Comparison of ENCODE assay signal across 25 cellular contexts in the genomic region with DNA sequence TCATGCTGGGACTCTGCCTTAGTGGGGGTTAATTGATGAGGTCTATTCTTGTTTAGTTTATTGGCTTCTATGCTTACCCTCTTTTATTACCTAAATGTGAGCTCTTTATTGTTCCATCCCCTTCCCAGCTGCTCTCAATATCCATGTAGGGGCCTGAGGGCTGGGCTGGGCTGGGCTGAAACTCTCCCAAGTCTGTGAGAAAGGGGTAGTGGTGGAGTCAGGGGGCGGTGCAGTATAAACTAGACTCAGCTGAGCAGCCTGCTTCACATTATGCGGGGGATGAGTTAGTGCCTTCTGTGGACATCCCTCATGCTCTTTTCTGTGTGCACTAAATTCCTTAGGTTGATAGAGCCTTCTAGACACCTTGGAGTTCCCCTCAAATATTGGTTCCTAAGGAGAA.
A peak's percentile ranks its signal among the peaks of the same experiment; 100 is the strongest.
DNase-seq lines count a peak whose midpoint lies in the region; TF ChIP-seq lines count a peak whose summit lies in the region.
"Had no signal": no experiment of that assay in that cellular context is flagged by ENCODE, and none has a peak within 500 bp of the region (broad histone marks: within the 10 kb centered on the region; RNA-seq: fewer than 3 reads in every experiment).

No MANE protein-coding gene starts in this region.

- no peaks in the 10 kb centered on the region for H3F3A ChIP-seq in OCI-LY1 (ENCODE audit: insufficient read depth, low read length)

- no peaks in the 10 kb centered on the region for H3K9me3 Mint-ChIP-seq in activated naive CD8-positive, alpha-beta T cell treated with anti-CD3 and anti-CD28 coated beads for 36 hours
- H3K9me3 Mint-ChIP-seq: CD4-positive, CD25-positive, alpha-beta regulatory T cell; H9; HFFc6 had no signal

- H4K20me1 ChIP-seq in OCI-LY1 (ENCODE audit: insufficient read depth, low read length), result no peaks in the 10 kb centered on the region
- H4K20me1 ChIP-seq: BLaER1 had no signal

- H3K4me1 ChIP-seq in OCI-LY1 (ENCODE audit: insufficient read depth, low read length, severe bottlenecking) (peaks cover 68% of the 10 kb centered on the region), trophoblast cell (ENCODE audit: control insufficient read depth in 1 of 2, insufficient read depth in 2 of 2, low read length in 2 of 2) (no peaks in the 10 kb centered on the region)
- H3K4me1 ChIP-seq: BLaER1 had no signal

- TF ChIP-seq CTCF in HFF-Myc (IDR thresholded peaks at IDR 0.05; ENCODE audit: low read depth, low read length, missing control alignments), result no peak
- TF ChIP-seq CTCF in OCI-LY1 (IDR thresholded peaks at IDR 0.05; ENCODE audit: low read length), result no peak

- H3K4me3 Mint-ChIP-seq in activated naive CD8-positive, alpha-beta T cell treated with anti-CD3 and anti-CD28 coated beads for 36 hours, result no peak overlapping the region
- H3K4me3 Mint-ChIP-seq: H9, HFFc6 had no signal

- H3K4me2 ChIP-seq in OCI-LY1 (ENCODE audit: low read length) (no peak overlapping the region), trophoblast cell (ENCODE audit: low read length) (no peak overlapping the region)
- H3K4me2 ChIP-seq: BLaER1 had no signal

- no peak overlapping the region for H3K27ac Mint-ChIP-seq in activated naive CD8-positive, alpha-beta T cell treated with anti-CD3 and anti-CD28 coated beads for 36 hours
- H3K27ac Mint-ChIP-seq: CD4-positive, CD25-positive, alpha-beta regulatory T cell; HFFc6 had no signal

- no peaks in the 10 kb centered on the region for H3K79me1 ChIP-seq in trophoblast cell (ENCODE audit: low read length)

- H3K36me3 Mint-ChIP-seq in activated naive CD8-positive, alpha-beta T cell treated with anti-CD3 and anti-CD28 coated beads for 36 hours, result peaks cover 3% of the 10 kb centered on the region
- H3K36me3 Mint-ChIP-seq: CD4-positive, CD25-positive, alpha-beta regulatory T cell had no signal

- H2BK5ac ChIP-seq in trophoblast cell (ENCODE audit: low read depth, low read length, poor library complexity), result no peak overlapping the region

- no peak overlapping the region for H3K23ac ChIP-seq in trophoblast cell (ENCODE audit: low read length)

- H3K9me3 ChIP-seq in OCI-LY1 (ENCODE audit: low read length), result no peaks in the 10 kb centered on the region
- H3K9me3 ChIP-seq in trophoblast cell (ENCODE audit: insufficient read depth, low read depth, low read length), result no peaks in the 10 kb centered on the region
- H3K9me3 ChIP-seq: BLaER1 had no signal

- H2AK5ac ChIP-seq in trophoblast cell (ENCODE audit: low read length), result no peak overlapping the region

- H3K14ac ChIP-seq in trophoblast cell (ENCODE audit: low read length), result no peak overlapping the region

- no peaks in the 10 kb centered on the region for H3K9me2 ChIP-seq in OCI-LY1 (ENCODE audit: low read depth, low read length)

- H3K27ac ChIP-seq in OCI-LY1 (ENCODE audit: low read depth, low read length, poor library complexity, severe bottlenecking) (peak overlapping the region; percentile 71), trophoblast cell (ENCODE audit: low read depth, low read length) (no peak overlapping the region)
- H3K27ac ChIP-seq: BLaER1, GM23248, HL-60 had no signal

- H3K4me3 ChIP-seq in HFF-Myc (replicated peaks; ENCODE audit: low read depth, low read length), result no peak overlapping the region
- no peak overlapping the region for H3K4me3 ChIP-seq in OCI-LY1 (ENCODE audit: low read depth, low read length, poor library complexity, severe bottlenecking)
- H3K4me3 ChIP-seq in trophoblast cell (ENCODE audit: low read depth, low read length), result no peak overlapping the region
- H3K4me3 ChIP-seq: BLaER1, GM23248 had no signal

- H3K36me3 ChIP-seq in OCI-LY1 (ENCODE audit: insufficient read depth, low read length), result no peaks in the 10 kb centered on the region
- H3K36me3 ChIP-seq in trophoblast cell (ENCODE audit: control insufficient read depth in 1 of 2, insufficient read depth in 2 of 2, low read length in 2 of 2), result no peaks in the 10 kb centered on the region
- H3K36me3 ChIP-seq: BLaER1 had no signal

- H3K27me3 ChIP-seq in OCI-LY1 (ENCODE audit: insufficient read depth, low read length) (no peaks in the 10 kb centered on the region), trophoblast cell (ENCODE audit: insufficient read depth, low read length) (no peaks in the 10 kb centered on the region)
- H3K27me3 ChIP-seq: BLaER1 had no signal

- H3K79me2 ChIP-seq in OCI-LY1 (ENCODE audit: insufficient read depth, low read length) (no peaks in the 10 kb centered on the region), trophoblast cell (ENCODE audit: control insufficient read depth, insufficient read depth, low read length, poor library complexity) (no peaks in the 10 kb centered on the region)

- H4K91ac ChIP-seq in trophoblast cell (ENCODE audit: low read depth, low read length), result no peak overlapping the region

- H4K12ac ChIP-seq in trophoblast cell (ENCODE audit: low read depth, low read length), result no peak overlapping the region

- H3K27me3 Mint-ChIP-seq in activated naive CD8-positive, alpha-beta T cell treated with anti-CD3 and anti-CD28 coated beads for 36 hours, result no peaks in the 10 kb centered on the region
- H3K27me3 Mint-ChIP-seq: CD4-positive, CD25-positive, alpha-beta regulatory T cell had no signal

- H2BK120ac ChIP-seq in trophoblast cell (ENCODE audit: insufficient read depth, low read length, poor library complexity), result no peak overlapping the region

- H3K4ac ChIP-seq in trophoblast cell (ENCODE audit: low read depth, low read length), result no peak overlapping the region

- H2BK12ac ChIP-seq in trophoblast cell (ENCODE audit: low read length), result no peak overlapping the region

- H3K9ac ChIP-seq in OCI-LY1 (ENCODE audit: low read length), result no peak overlapping the region
- peak overlapping the region; percentile 47 for H3K9ac ChIP-seq in trophoblast cell (ENCODE audit: low read length)
- H3K9ac ChIP-seq: BLaER1, GM23248 had no signal

- WGBS in trophoblast cell (ENCODE audit: extremely low coverage, insufficient coverage, insufficient read length), result no CpG with 5 or more reads among the region's 2 CpGs

- peak; percentile 39 for DNase-seq in HFF-Myc (ENCODE audit: extremely low read depth, low read depth)
- DNase-seq in left kidney (ENCODE audit: low read depth, low spot score), result peak; percentile 41
- no peak for DNase-seq in trophoblast cell
- DNase-seq in cerebellar nuclear complex (lab: John Stamatoyannopoulos, UW), result no peak
- no peak for DNase-seq in activated gamma-delta T cell (lab: John Stamatoyannopoulos, UW)
- no peak for DNase-seq in OCI-M1 (lab: John Stamatoyannopoulos, UW)
- DNase-seq in activated naive CD8-positive, alpha-beta T cell treated with anti-CD3 and anti-CD28 coated beads for 36 hours, result no peak
- DNase-seq: CD4-positive, CD25-positive, alpha-beta regulatory T cell; DMS153; GM23248; H9; HFFc6; NCI-H1048; NCI-H1417 treated with DMSO at 0.1 percent for 48 hours; NCI-H1694 treated with DMSO at 0.1 percent for 48 hours; NCI-H2081; NCI-H2227 treated with DMSO at 0.1 percent for 48 hours; NCI-H510A; NCI-H774; NK-92 treated with Interleukin-12 subunit alpha and Interleukin-12 subunit beta, amount 100 ng/mL, for 24 hours; Right ventricle myocardium superior; RPMI8226 had no signal

- no peak overlapping the region for H2AFZ ChIP-seq in OCI-LY1 (ENCODE audit: low read length)
- no peak overlapping the region for H2AFZ ChIP-seq in trophoblast cell (ENCODE audit: insufficient read depth, low read length, poor library complexity)
- H2AFZ ChIP-seq: GM23248 had no signal

- no peak overlapping the region for H4K8ac ChIP-seq in trophoblast cell (ENCODE audit: low read depth, low read length)

- peaks cover 24% of the 10 kb centered on the region for H3K4me1 Mint-ChIP-seq in activated naive CD8-positive, alpha-beta T cell treated with anti-CD3 and anti-CD28 coated beads for 36 hours

- no peak overlapping the region for H3K18ac ChIP-seq in trophoblast cell (ENCODE audit: low read length)

Comparison
In these comparisons a context has a peak if more than half of its experiments do, and no peak if none do; other contexts are left out.
1. DNase-seq: peak in HFF-Myc (single experiment) and left kidney (single experiment); none in trophoblast cell (0 of 2), cerebellar nuclear complex (0 of 2), activated gamma-delta T cell (single experiment), OCI-M1 (single experiment) and activated naive CD8-positive, alpha-beta T cell treated with anti-CD3 and anti-CD28 coated beads for 36 hours (single experiment).